8 cellular contexts compared by ENCODE assay signal in the genomic region with DNA sequence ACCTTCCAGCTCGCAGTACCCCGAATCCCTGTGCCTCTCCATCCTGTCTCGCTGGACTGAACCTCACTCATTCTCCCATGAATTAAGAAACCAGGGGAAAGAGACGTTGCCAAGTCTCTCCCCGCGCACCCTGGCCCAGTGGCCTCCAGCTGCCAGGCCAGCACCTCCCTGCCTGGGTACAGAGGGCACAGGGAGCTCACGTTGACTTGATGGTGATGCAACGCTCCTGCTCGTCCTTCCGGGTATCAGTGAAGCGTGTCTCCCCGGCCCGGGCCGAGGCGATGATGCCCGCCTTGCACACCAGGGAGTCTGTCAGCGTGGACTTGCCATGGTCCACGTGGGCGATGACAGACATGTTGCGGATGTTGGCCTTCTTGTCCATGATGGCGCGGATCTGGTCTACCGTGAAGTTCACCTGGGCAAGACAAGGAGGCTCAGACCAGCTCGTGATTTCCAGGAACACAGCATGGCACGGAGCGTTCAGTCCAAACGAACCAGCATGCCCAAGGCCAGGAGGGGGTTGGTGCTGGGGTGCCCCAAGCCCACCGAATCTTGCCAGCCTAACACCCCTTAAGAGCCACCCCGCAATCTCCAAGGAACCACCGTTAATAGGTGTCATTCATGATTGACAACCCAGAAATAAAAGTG. TPM values are rescaled to one million over a fixed set of nuclear protein-coding genes. Genes with fewer than 3 reads are reported as not detected.
DNase-seq lines count a peak whose midpoint lies in the region; ATAC-seq, FAIRE-seq and TF ChIP-seq lines count a peak whose summit lies in the region.

No MANE protein-coding gene starts in this region.

- DNase-seq in GM06990 (ENCODE audit: extremely low read depth, insufficient read length) (peak; percentile 75), MV-4-11 (lab: John Stamatoyannopoulos, UW) (peak; percentile 47), brain microvascular endothelial cell (no peak), HepG2 (ENCODE audit: low spot score) (no peak), medulla oblongata (ENCODE audit: extremely low spot score) (no peak)
- DNase-seq in activated CD4-positive, CD25-positive, alpha-beta regulatory T cell treated with anti-CD3 and anti-CD28 coated beads, Interleukin-2, amount 50 U/mL, for 72 hours = no peak

- TF ChIP-seq POLR2A in HepG2 (IDR thresholded peaks at IDR 0.05; ENCODE audit: insufficient read depth in 1 of 2, low read depth in 2 of 2, low read length in 2 of 2) = peak in 1 of 2 experiments; percentile 32; a peak in 1 of 4 replicates

- TF ChIP-seq EP300 in HepG2 (IDR thresholded peaks at IDR 0.05; ENCODE audit: low read depth in 2 of 2, low read length in 2 of 2) (no peak), HepG2 (CRISPR knock-in tag; IDR thresholded peaks at IDR 0.05; ENCODE audit: borderline replicate concordance) (no peak)

- ATAC-seq in HepG2 (peak; percentile 3; the same call in 2 of the 3 replicates), GM19351 (IDR thresholded peaks at IDR 0.05; ENCODE audit: unreplicated experiment) (no peak)

- H3K9me3 ChIP-seq in HepG2 (ENCODE audit: low read length) (no peaks in the 10 kb centered on the region), thymus (ENCODE audit: control insufficient read depth) (no peaks in the 10 kb centered on the region)

- H4K20me1 ChIP-seq in HepG2 (ENCODE audit: insufficient read depth, low read length) = peaks cover 62% of the 10 kb centered on the region

- POLR2A ChIA-PET in HepG2 (lab: Yijun Ruan, JAX) = interaction anchor here (1.2 to 7.4 kb wide), 3 partner anchors 13 to 79 kb away, joined by 4 to 118 read pairs (median 56); a partner anchor contains a TSS

- WGBS in HepG2 (ENCODE audit: low lambda C conversion rate) = 26% methylated on average over 12 of the region's 30 CpGs
- WGBS in thymus = 72% methylated on average over 30 of the region's 30 CpGs

- H3K79me2 ChIP-seq in HepG2 (ENCODE audit: insufficient read depth, low read length) = peaks cover 50% of the 10 kb centered on the region

- H3K9ac ChIP-seq in HepG2 (ENCODE audit: insufficient read depth, low read depth, low read length) = peak overlapping the region; percentile 99

- intact Hi-C loops in HepG2 (cut with micrococcal nuclease; ENCODE audit: unreplicated experiment) = no loop called here

- no peak for TF ChIP-seq RAD21 in HepG2 (CRISPR knock-in tag; IDR thresholded peaks at IDR 0.05)

- H3K4me3 ChIP-seq in GM06990 (replicated peaks; ENCODE audit: low read depth, low read length) (peak overlapping the region; percentile 95), brain microvascular endothelial cell (ENCODE audit: low read depth, low read length) (peak overlapping the region; percentile 100), HepG2 (replicated peaks in 1 of 3; ENCODE audit: insufficient read depth in 1 of 3, low read depth in 2 of 3, low read length in 3 of 3) (peak overlapping the region; percentile 93 to 100 (median 95)), thymus (ENCODE audit: low read length) (peak overlapping the region; percentile 97)

- no TSS peak for BruUV-seq in HepG2 (replicated peaks; lab: Mats Ljungman, UMichigan)

- peak overlapping the region; percentile 99 for H3K4me2 ChIP-seq in HepG2 (ENCODE audit: low read depth, low read length)

- peaks cover 50% of the 10 kb centered on the region for H3K4me1 ChIP-seq in HepG2 (ENCODE audit: insufficient read depth, low read length)
- peaks cover 22% of the 10 kb centered on the region for H3K4me1 ChIP-seq in thymus (ENCODE audit: control insufficient read depth, insufficient read depth, low read length)

- peaks cover 52% of the 10 kb centered on the region for H3K36me3 ChIP-seq in GM06990 (ENCODE audit: control insufficient read depth, insufficient read depth, low read length)
- peaks cover 58% of the 10 kb centered on the region for H3K36me3 ChIP-seq in brain microvascular endothelial cell (replicated peaks)
- peaks cover 51 to 56% of the 10 kb centered on the region in 2 experiments for H3K36me3 ChIP-seq in HepG2 (replicated peaks in 1 of 2; ENCODE audit: control insufficient read depth in 1 of 2, insufficient read depth in 2 of 2, low read length in 2 of 2)
- peaks cover 53% of the 10 kb centered on the region for H3K36me3 ChIP-seq in thymus (ENCODE audit: control insufficient read depth, insufficient read depth)

- TF ChIP-seq CTCF in GM06990 (IDR thresholded peaks at IDR 0.05; ENCODE audit: insufficient read depth, low read length, poor library complexity, severe bottlenecking) (no peak), brain microvascular endothelial cell (IDR thresholded peaks at IDR 0.05; ENCODE audit: low read depth, low read length, missing control alignments) (no peak), HepG2 (CRISPR knock-in tag; IDR thresholded peaks at IDR 0.05) (no peak)

- no peak for FAIRE-seq in HepG2 (lab: Jason Lieb, UNC)

- CTCF ChIA-PET in HepG2 (lab: Yijun Ruan, JAX; ENCODE audit: low intra/inter-chr PET ratio, low total read pairs) = no interaction called here

- no peak overlapping the region for H2AFZ ChIP-seq in HepG2 (ENCODE audit: low read length)

- H3K27ac ChIP-seq in brain microvascular endothelial cell (peak overlapping the region; percentile 96), HepG2 (ENCODE audit: extremely low read length, insufficient read depth, low read length) (peak overlapping the region; percentile 92), thymus (ENCODE audit: low read depth) (no peak overlapping the region)

- in situ Hi-C loops in brain microvascular endothelial cell (cut with HindIII; ENCODE audit: low pct_ligation_motif_present, low sequenced_read_pairs) (no loop called here), HepG2 (cut with HindIII; ENCODE audit: extremely low pct_ligation_motif_present, low pct_unique_long_range_greater_than_20kb) (no loop called here)

- H3K27me3 ChIP-seq in GM06990 (replicated peaks; ENCODE audit: control insufficient read depth, insufficient read depth, low read length) (no peaks in the 10 kb centered on the region), brain microvascular endothelial cell (replicated peaks) (no peaks in the 10 kb centered on the region), HepG2 (ENCODE audit: control insufficient read depth in 1 of 2, insufficient read depth in 2 of 2, low read length in 2 of 2) (no peaks in the 10 kb centered on the region; a peak in 1 of 5 replicates), thymus (ENCODE audit: control insufficient read depth, insufficient read depth) (no peaks in the 10 kb centered on the region)

RNA-seq across cellular contexts. Expression of a gene that starts 1.2 kb away (rescaled TPM):
- 1,722 and 1,777 TPM in 2 replicates for total RNA-seq in HepG2 (2016; rRNA removed; fragmentation: Illumina TruSeq; extraction: Trizol)
- total RNA-seq in HepG2 (2016; cell fraction: cytosol; rRNA removed; fragmentation: Illumina TruSeq; extraction: Trizol; ENCODE audit: low read depth) = 663 and 837 TPM in 2 replicates
- 1,312 and 1,845 TPM in 2 replicates for total RNA-seq in HepG2 (2016; cell fraction: insoluble cytoplasmic fraction; rRNA removed; fragmentation: Illumina TruSeq; extraction: Trizol)
- 2,334 and 2,783 TPM in 2 replicates for total RNA-seq in HepG2 (2016; cell fraction: membrane; rRNA removed; fragmentation: Illumina TruSeq; extraction: Trizol)
- total RNA-seq in HepG2 (2016; cell fraction: nucleus; rRNA removed; fragmentation: Illumina TruSeq; extraction: Trizol) = 709 and 773 TPM in 2 replicates
- polyA plus RNA-seq in HepG2 (2011; rRNA removed) (1,441 and 1,465 TPM in 2 replicates), thymus (815 TPM)
- 1,619 and 2,301 TPM in 2 replicates for polyA plus RNA-seq in HepG2 (2011; cell fraction: cytosol; rRNA removed)
- 945 and 1,058 TPM in 2 replicates for polyA plus RNA-seq in HepG2 (2011; cell fraction: nucleus; rRNA removed)
- 2,825 and 3,817 TPM in 2 replicates for polyA plus RNA-seq in HepG2 (2012)
- 660 and 778 TPM in 2 replicates for polyA plus RNA-seq in HepG2 (2016; cell fraction: cytosol; fragmentation: Illumina TruSeq; extraction: Trizol; ENCODE audit: low read depth)
- polyA plus RNA-seq in HepG2 (2016; cell fraction: insoluble cytoplasmic fraction; fragmentation: Illumina TruSeq; extraction: Trizol; ENCODE audit: low read depth) = 1,198 and 1,548 TPM in 2 replicates
- 1,837 and 2,206 TPM in 2 replicates for polyA plus RNA-seq in HepG2 (2016; cell fraction: membrane; fragmentation: Illumina TruSeq; extraction: Trizol; ENCODE audit: low read depth)
- 1,012 and 1,080 TPM in 2 replicates for polyA plus RNA-seq in HepG2 (2016; cell fraction: nucleus; fragmentation: Illumina TruSeq; extraction: Trizol; ENCODE audit: insufficient read depth, low read depth)
- polyA minus RNA-seq in HepG2 (2011; rRNA and poly(A)+ RNA removed; ENCODE audit: low replicate concordance) = 1,462 and 3,209 TPM in 2 replicates
- 1,805 and 1,823 TPM in 2 replicates for polyA minus RNA-seq in HepG2 (2011; cell fraction: cytosol; rRNA and poly(A)+ RNA removed)
- 434 and 615 TPM in 2 replicates for polyA minus RNA-seq in HepG2 (2011; cell fraction: nucleus; rRNA and poly(A)+ RNA removed)

RNA-seq across cellular contexts. Expression of a gene that starts 13.2 kb away (rescaled TPM):
- total RNA-seq in HepG2 (2016; rRNA removed; fragmentation: Illumina TruSeq; extraction: Trizol) = 22.0 and 30.5 TPM in 2 replicates
- total RNA-seq in HepG2 (2016; cell fraction: cytosol; rRNA removed; fragmentation: Illumina TruSeq; extraction: Trizol; ENCODE audit: low read depth) = 5.0 and 5.5 TPM in 2 replicates
- 18.7 and 32.5 TPM in 2 replicates for total RNA-seq in HepG2 (2016; cell fraction: insoluble cytoplasmic fraction; rRNA removed; fragmentation: Illumina TruSeq; extraction: Trizol)
- 9.6 and 13.4 TPM in 2 replicates for total RNA-seq in HepG2 (2016; cell fraction: membrane; rRNA removed; fragmentation: Illumina TruSeq; extraction: Trizol)
- 20.1 and 21.1 TPM in 2 replicates for total RNA-seq in HepG2 (2016; cell fraction: nucleus; rRNA removed; fragmentation: Illumina TruSeq; extraction: Trizol)
- 37.3 and 51.9 TPM in 2 replicates for polyA plus RNA-seq in HepG2 (2011; rRNA removed)
- 36.9 and 42.7 TPM in 2 replicates for polyA plus RNA-seq in HepG2 (2011; cell fraction: cytosol; rRNA removed)
- polyA plus RNA-seq in HepG2 (2011; cell fraction: nucleus; rRNA removed) = 102 and 107 TPM in 2 replicates
- polyA plus RNA-seq in HepG2 (2012) = 20.1 and 33.8 TPM in 2 replicates
- polyA plus RNA-seq in HepG2 (2016; cell fraction: cytosol; fragmentation: Illumina TruSeq; extraction: Trizol; ENCODE audit: low read depth) = 2.6 and 2.9 TPM in 2 replicates
- polyA plus RNA-seq in HepG2 (2016; cell fraction: insoluble cytoplasmic fraction; fragmentation: Illumina TruSeq; extraction: Trizol; ENCODE audit: low read depth) = 20.1 and 23.6 TPM in 2 replicates
- polyA plus RNA-seq in HepG2 (2016; cell fraction: membrane; fragmentation: Illumina TruSeq; extraction: Trizol; ENCODE audit: low read depth) = 5.9 and 6.0 TPM in 2 replicates
- 45.3 and 46.8 TPM in 2 replicates for polyA plus RNA-seq in HepG2 (2016; cell fraction: nucleus; fragmentation: Illumina TruSeq; extraction: Trizol; ENCODE audit: insufficient read depth, low read depth)
- 44.0 and 66.3 TPM in 2 replicates for polyA minus RNA-seq in HepG2 (2011; rRNA and poly(A)+ RNA removed; ENCODE audit: low replicate concordance)
- polyA minus RNA-seq in HepG2 (2011; cell fraction: cytosol; rRNA and poly(A)+ RNA removed) = 15.7 and 22.0 TPM in 2 replicates
- polyA minus RNA-seq in HepG2 (2011; cell fraction: nucleus; rRNA and poly(A)+ RNA removed) = 24.7 and 27.2 TPM in 2 replicates
- polyA plus RNA-seq in thymus = 50.7 TPM

RNA-seq across cellular contexts. Expression of a gene that starts 23.5 kb away (rescaled TPM):
- 20.1 and 22.4 TPM in 2 replicates for total RNA-seq in HepG2 (2016; rRNA removed; fragmentation: Illumina TruSeq; extraction: Trizol)
- total RNA-seq in HepG2 (2016; cell fraction: cytosol; rRNA removed; fragmentation: Illumina TruSeq; extraction: Trizol; ENCODE audit: low read depth) = 4.3 and 5.1 TPM in 2 replicates
- total RNA-seq in HepG2 (2016; cell fraction: insoluble cytoplasmic fraction; rRNA removed; fragmentation: Illumina TruSeq; extraction: Trizol) = 16.7 and 23.3 TPM in 2 replicates
- total RNA-seq in HepG2 (2016; cell fraction: membrane; rRNA removed; fragmentation: Illumina TruSeq; extraction: Trizol) = 9.8 and 11.2 TPM in 2 replicates
- 9.7 and 15.2 TPM in 2 replicates for total RNA-seq in HepG2 (2016; cell fraction: nucleus; rRNA removed; fragmentation: Illumina TruSeq; extraction: Trizol)
- 8.7 and 9.0 TPM in 2 replicates for polyA plus RNA-seq in HepG2 (2011; rRNA removed)
- 11.2 and 43.1 TPM in 2 replicates for polyA plus RNA-seq in HepG2 (2011; cell fraction: cytosol; rRNA removed)
- 22.4 and 27.4 TPM in 2 replicates for polyA plus RNA-seq in HepG2 (2011; cell fraction: nucleus; rRNA removed)
- polyA plus RNA-seq in HepG2 (2012) = 19.1 and 20.7 TPM in 2 replicates
- polyA plus RNA-seq in HepG2 (2016; cell fraction: cytosol; fragmentation: Illumina TruSeq; extraction: Trizol; ENCODE audit: low read depth) = 3.3 and 3.5 TPM in 2 replicates
- polyA plus RNA-seq in HepG2 (2016; cell fraction: insoluble cytoplasmic fraction; fragmentation: Illumina TruSeq; extraction: Trizol; ENCODE audit: low read depth) = 18.2 and 33.3 TPM in 2 replicates
- polyA plus RNA-seq in HepG2 (2016; cell fraction: membrane; fragmentation: Illumina TruSeq; extraction: Trizol; ENCODE audit: low read depth) = 5.6 and 5.9 TPM in 2 replicates
- 36.3 and 39.1 TPM in 2 replicates for polyA plus RNA-seq in HepG2 (2016; cell fraction: nucleus; fragmentation: Illumina TruSeq; extraction: Trizol; ENCODE audit: insufficient read depth, low read depth)
- polyA minus RNA-seq in HepG2 (2011; rRNA and poly(A)+ RNA removed; ENCODE audit: low replicate concordance) = 12.2 and 13.9 TPM in 2 replicates
- polyA minus RNA-seq in HepG2 (2011; cell fraction: cytosol; rRNA and poly(A)+ RNA removed) = 5.1 and 7.7 TPM in 2 replicates
- polyA minus RNA-seq in HepG2 (2011; cell fraction: nucleus; rRNA and poly(A)+ RNA removed) = 14.5 and 15.1 TPM in 2 replicates
- polyA plus RNA-seq in thymus = 10.8 TPM

RNA-seq across cellular contexts. Expression of a gene that starts 51.2 kb away (rescaled TPM):
- not detected in 2 replicates for total RNA-seq in HepG2 (2016; rRNA removed; fragmentation: Illumina TruSeq; extraction: Trizol)
- not detected in 2 replicates for total RNA-seq in HepG2 (2016; cell fraction: cytosol; rRNA removed; fragmentation: Illumina TruSeq; extraction: Trizol; ENCODE audit: low read depth)
- total RNA-seq in HepG2 (2016; cell fraction: insoluble cytoplasmic fraction; rRNA removed; fragmentation: Illumina TruSeq; extraction: Trizol) = not detected in 2 replicates
- not detected in 2 replicates for total RNA-seq in HepG2 (2016; cell fraction: membrane; rRNA removed; fragmentation: Illumina TruSeq; extraction: Trizol)
- not detected in 2 replicates for total RNA-seq in HepG2 (2016; cell fraction: nucleus; rRNA removed; fragmentation: Illumina TruSeq; extraction: Trizol)
- polyA plus RNA-seq in HepG2 (2011; rRNA removed) (not detected in 2 replicates), thymus (1.1 TPM)
- polyA plus RNA-seq in HepG2 (2011; cell fraction: cytosol; rRNA removed) = not detected in 2 replicates
- polyA plus RNA-seq in HepG2 (2011; cell fraction: nucleus; rRNA removed) = not detected in 2 replicates
- polyA plus RNA-seq in HepG2 (2012) = not detected in 2 replicates
- polyA plus RNA-seq in HepG2 (2016; cell fraction: cytosol; fragmentation: Illumina TruSeq; extraction: Trizol; ENCODE audit: low read depth) = not detected in 2 replicates
- polyA plus RNA-seq in HepG2 (2016; cell fraction: insoluble cytoplasmic fraction; fragmentation: Illumina TruSeq; extraction: Trizol; ENCODE audit: low read depth) = not detected in 2 replicates
- polyA plus RNA-seq in HepG2 (2016; cell fraction: membrane; fragmentation: Illumina TruSeq; extraction: Trizol; ENCODE audit: low read depth) = not detected in 2 replicates
- polyA plus RNA-seq in HepG2 (2016; cell fraction: nucleus; fragmentation: Illumina TruSeq; extraction: Trizol; ENCODE audit: insufficient read depth, low read depth) = not detected in 2 replicates
- not detected in 2 replicates for polyA minus RNA-seq in HepG2 (2011; rRNA and poly(A)+ RNA removed; ENCODE audit: low replicate concordance)
- polyA minus RNA-seq in HepG2 (2011; cell fraction: cytosol; rRNA and poly(A)+ RNA removed) = not detected in 2 replicates
- polyA minus RNA-seq in HepG2 (2011; cell fraction: nucleus; rRNA and poly(A)+ RNA removed) = not detected in 2 replicates

Comparison
In these comparisons a context has a peak if more than half of its experiments do, and no peak if none do; other contexts are left out.
1. DNase-seq: peak in GM06990 (single experiment) and MV-4-11 (single experiment); none in brain microvascular endothelial cell (single experiment), HepG2 (single experiment), activated CD4-positive, CD25-positive, alpha-beta regulatory T cell treated with anti-CD3 and anti-CD28 coated beads, Interleukin-2, amount 50 U/mL, for 72 hours (single experiment) and medulla oblongata (single experiment).
2. Peak in every context shown above with its lines, with median percentiles within 50 percentile points of each other: H3K4me3 ChIP-seq.